In genomic region chrX:1741828-1742394, GRCh38 we compare ENCODE assay signal across 22 cellular contexts.
"Had no signal": no experiment of that assay in that cellular context is flagged by ENCODE, and none has a peak within 500 bp of the region (broad histone marks: within the 10 kb centered on the region; RNA-seq: fewer than 3 reads in every experiment).

No MANE protein-coding gene starts in this region.

- H3K36me3 ChIP-seq: adrenal gland, Peyer's patch had no signal

- H3K27ac ChIP-seq: adrenal gland, Peyer's patch had no signal

- DNase-seq: activated B cell treated with CpG ODN at 0.5 μM for 24 hours; activated CD4-positive, alpha-beta memory T cell treated with anti-CD3 and anti-CD28 coated beads for 36 hours; activated CD4-positive, alpha-beta T cell treated with anti-CD3 and anti-CD28 coated beads, Interleukin-2, amount 10 ng/mL, durations not matched to agents 7 days and 5 days; activated CD8-positive, alpha-beta memory T cell treated with anti-CD3 and anti-CD28 coated beads for 24 hours; activated gamma-delta T cell; activated naive CD4-positive, alpha-beta T cell treated with anti-CD3 and anti-CD28 coated beads, Interleukin-2, amount 10 ng/mL, durations not matched to agents 7 days and 5 days; activated naive CD8-positive, alpha-beta T cell treated with anti-CD3 and anti-CD28 coated beads, Interleukin-2, amount 10 ng/mL, durations not matched to agents 7 days and 5 days; activated T-cell treated with anti-CD3 and anti-CD28 coated beads, Interleukin-2, amount 50 U/mL, for 4 hours; adrenal gland; Karpas-422; MM.1S; NCI-H1105; NCI-H1436 treated with DMSO at 0.1 percent for 48 hours; NCI-H187; NCI-H2081; NCI-H2171 treated with DMSO at 0.1 percent for 48 hours; NCI-H510A treated with DMSO at 0.1 percent for 48 hours; Peyer's patch; SHP77 treated with DMSO at 0.1 percent for 48 hours; T-helper 9 cell had no signal

- H3K4me3 Mint-ChIP-seq: activated B cell treated with CpG ODN at 0.5 μM for 24 hours; activated CD4-positive, alpha-beta memory T cell treated with anti-CD3 and anti-CD28 coated beads for 36 hours; activated CD4-positive, alpha-beta T cell treated with anti-CD3 and anti-CD28 coated beads, Interleukin-2, amount 10 ng/mL, durations not matched to agents 7 days and 5 days; activated naive CD4-positive, alpha-beta T cell treated with anti-CD3 and anti-CD28 coated beads, Interleukin-2, amount 10 ng/mL, durations not matched to agents 7 days and 5 days; activated naive CD8-positive, alpha-beta T cell treated with anti-CD3 and anti-CD28 coated beads, Interleukin-2, amount 10 ng/mL, durations not matched to agents 7 days and 5 days; activated T-cell treated with anti-CD3 and anti-CD28 coated beads, Interleukin-2, amount 50 U/mL, for 4 hours; T-helper 1 cell treated with Interleukin-12 subunit alpha and Interleukin-12 subunit beta and Interleukin-4 antibody, amounts not matched to agents 30 μg/mL and 1 μg/mL, for 36 hours had no signal

- H3K4me1 Mint-ChIP-seq: activated B cell treated with CpG ODN at 0.5 μM for 24 hours; activated CD4-positive, alpha-beta T cell treated with anti-CD3 and anti-CD28 coated beads, Interleukin-2, amount 10 ng/mL, durations not matched to agents 7 days and 5 days; activated naive CD4-positive, alpha-beta T cell treated with anti-CD3 and anti-CD28 coated beads, Interleukin-2, amount 10 ng/mL, durations not matched to agents 7 days and 5 days; activated naive CD8-positive, alpha-beta T cell treated with anti-CD3 and anti-CD28 coated beads, Interleukin-2, amount 10 ng/mL, durations not matched to agents 7 days and 5 days had no signal

- H3K27me3 ChIP-seq: adrenal gland, Peyer's patch had no signal

- H3K4me3 ChIP-seq: adrenal gland, K562, Peyer's patch had no signal

- ATAC-seq: activated T-cell treated with anti-CD3 and anti-CD28 coated beads, Interleukin-2, amount 50 U/mL, for 4 hours; K562 had no signal

- H3K4me1 ChIP-seq: adrenal gland, Peyer's patch had no signal

- H3K27ac Mint-ChIP-seq: activated B cell treated with CpG ODN at 0.5 μM for 24 hours; activated CD4-positive, alpha-beta memory T cell treated with anti-CD3 and anti-CD28 coated beads for 36 hours; activated CD4-positive, alpha-beta T cell treated with anti-CD3 and anti-CD28 coated beads, Interleukin-2, amount 10 ng/mL, durations not matched to agents 7 days and 5 days; activated naive CD4-positive, alpha-beta T cell treated with anti-CD3 and anti-CD28 coated beads, Interleukin-2, amount 10 ng/mL, durations not matched to agents 7 days and 5 days; activated naive CD8-positive, alpha-beta T cell treated with anti-CD3 and anti-CD28 coated beads, Interleukin-2, amount 10 ng/mL, durations not matched to agents 7 days and 5 days; T-helper 1 cell treated with Interleukin-12 subunit alpha and Interleukin-12 subunit beta and Interleukin-4 antibody, amounts not matched to agents 30 μg/mL and 1 μg/mL, for 36 hours had no signal

- H3K9me3 ChIP-seq: adrenal gland, Peyer's patch had no signal

- FAIRE-seq: K562 had no signal

- H3K27me3 Mint-ChIP-seq: activated B cell treated with CpG ODN at 0.5 μM for 24 hours; activated CD4-positive, alpha-beta memory T cell treated with anti-CD3 and anti-CD28 coated beads for 36 hours; activated CD4-positive, alpha-beta T cell treated with anti-CD3 and anti-CD28 coated beads, Interleukin-2, amount 10 ng/mL, durations not matched to agents 7 days and 5 days; activated naive CD4-positive, alpha-beta T cell treated with anti-CD3 and anti-CD28 coated beads, Interleukin-2, amount 10 ng/mL, durations not matched to agents 7 days and 5 days; activated naive CD8-positive, alpha-beta T cell treated with anti-CD3 and anti-CD28 coated beads, Interleukin-2, amount 10 ng/mL, durations not matched to agents 7 days and 5 days had no signal
